Comparison of ENCODE assay signal across 26 cellular contexts in the genomic region with DNA sequence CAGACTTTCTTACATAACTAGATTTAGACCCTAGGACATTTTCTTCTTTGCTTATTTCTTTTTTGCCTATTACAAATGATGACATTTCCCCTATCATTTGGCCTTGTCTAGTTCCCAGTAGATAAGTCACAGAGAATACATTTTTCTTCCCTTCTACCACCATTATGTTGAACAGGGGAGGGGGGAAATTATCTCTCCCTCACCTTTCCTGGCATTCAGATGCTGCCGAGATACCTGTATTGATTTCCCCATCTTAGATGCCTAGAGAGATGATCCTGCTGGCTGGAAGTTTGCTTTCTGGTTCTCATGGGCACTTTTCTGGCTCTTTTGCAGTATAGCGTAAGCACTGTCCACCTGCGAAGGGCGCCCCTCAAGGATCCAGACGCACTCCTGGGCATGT.
"Had no signal": no experiment of that assay in that cellular context is flagged by ENCODE, and none has a peak within 500 bp of the region (broad histone marks: within the 10 kb centered on the region; RNA-seq: fewer than 3 reads in every experiment).

No MANE protein-coding gene starts in this region.

- H3K27ac Mint-ChIP-seq: activated CD4-positive, alpha-beta memory T cell treated with anti-CD3 and anti-CD28 coated beads for 36 hours; activated CD4-positive, alpha-beta T cell treated with anti-CD3 and anti-CD28 coated beads, Interleukin-2, amount 10 ng/mL, durations not matched to agents 7 days and 5 days; activated naive CD4-positive, alpha-beta T cell treated with anti-CD3 and anti-CD28 coated beads for 36 hours; activated naive CD8-positive, alpha-beta T cell; activated T-helper 17 cell treated with anti-CD3 and anti-CD28 coated beads, Interleukin-2, amount 50 U/mL, for 72 hours had no signal

- H3K27me3 ChIP-seq: Peyer's patch, SJCRH30 had no signal

- H3K9me2 ChIP-seq: SK-N-SH had no signal

- H3K4me2 ChIP-seq: SK-N-SH had no signal

- DNase-seq: activated CD4-positive, alpha-beta memory T cell treated with anti-CD3 and anti-CD28 coated beads for 36 hours; activated CD4-positive, alpha-beta T cell treated with anti-CD3 and anti-CD28 coated beads, Interleukin-2, amount 10 ng/mL, durations not matched to agents 7 days and 5 days; activated CD4-positive, CD25-positive, alpha-beta regulatory T cell; activated CD8-positive, alpha-beta memory T cell treated with anti-CD3 and anti-CD28 coated beads for 24 hours; activated gamma-delta T cell; activated naive CD4-positive, alpha-beta T cell treated with anti-CD3 and anti-CD28 coated beads for 36 hours; activated T-cell treated with anti-CD3 and anti-CD28 coated beads for 4 hours; activated T-cell treated with anti-CD3 and anti-CD28 coated beads, Interleukin-2, amount 50 U/mL, for 48 hours; amygdala; caudate nucleus; MM.1S; NCI-H1105; NCI-H1436; NCI-H1694 treated with DMSO at 0.1 percent for 48 hours; NCI-H2029 treated with DMSO at 0.1 percent for 48 hours; NCI-H345; NCI-H510A; Peyer's patch; Right ventricle myocardium superior; SJCRH30; SK-N-SH; T-helper 1 cell had no signal

- H3K9ac ChIP-seq: SK-N-SH had no signal

- H3K9me3 ChIP-seq: Peyer's patch, SJCRH30, SK-N-SH had no signal

- H3K36me3 ChIP-seq: Peyer's patch had no signal

- H3K4me3 ChIP-seq: Peyer's patch, SJCRH30 had no signal

- H3K4me3 Mint-ChIP-seq: activated CD4-positive, alpha-beta memory T cell treated with anti-CD3 and anti-CD28 coated beads for 36 hours; activated CD4-positive, alpha-beta T cell treated with anti-CD3 and anti-CD28 coated beads, Interleukin-2, amount 10 ng/mL, durations not matched to agents 7 days and 5 days; activated naive CD4-positive, alpha-beta T cell treated with anti-CD3 and anti-CD28 coated beads for 36 hours; activated naive CD8-positive, alpha-beta T cell; activated T-helper 17 cell treated with anti-CD3 and anti-CD28 coated beads, Interleukin-2, amount 50 U/mL, for 72 hours had no signal

- H3K27ac ChIP-seq: Peyer's patch, RWPE1, SJCRH30, VCaP had no signal

- H3K27me3 Mint-ChIP-seq: activated CD4-positive, alpha-beta memory T cell treated with anti-CD3 and anti-CD28 coated beads for 36 hours; activated CD4-positive, alpha-beta T cell treated with anti-CD3 and anti-CD28 coated beads, Interleukin-2, amount 10 ng/mL, durations not matched to agents 7 days and 5 days; activated naive CD8-positive, alpha-beta T cell; activated T-helper 17 cell treated with anti-CD3 and anti-CD28 coated beads, Interleukin-2, amount 50 U/mL, for 72 hours had no signal

- ATAC-seq: activated T-helper 17 cell treated with anti-CD3 and anti-CD28 coated beads, Interleukin-2, amount 50 U/mL, for 72 hours had no signal

- H3K9me3 Mint-ChIP-seq: activated CD4-positive, alpha-beta memory T cell treated with anti-CD3 and anti-CD28 coated beads for 36 hours; activated CD4-positive, alpha-beta T cell treated with anti-CD3 and anti-CD28 coated beads, Interleukin-2, amount 10 ng/mL, durations not matched to agents 7 days and 5 days; activated naive CD4-positive, alpha-beta T cell treated with anti-CD3 and anti-CD28 coated beads for 36 hours; activated T-helper 17 cell treated with anti-CD3 and anti-CD28 coated beads, Interleukin-2, amount 50 U/mL, for 72 hours had no signal
